ENCODE assay signal across 12 cellular contexts in the genomic region with DNA sequence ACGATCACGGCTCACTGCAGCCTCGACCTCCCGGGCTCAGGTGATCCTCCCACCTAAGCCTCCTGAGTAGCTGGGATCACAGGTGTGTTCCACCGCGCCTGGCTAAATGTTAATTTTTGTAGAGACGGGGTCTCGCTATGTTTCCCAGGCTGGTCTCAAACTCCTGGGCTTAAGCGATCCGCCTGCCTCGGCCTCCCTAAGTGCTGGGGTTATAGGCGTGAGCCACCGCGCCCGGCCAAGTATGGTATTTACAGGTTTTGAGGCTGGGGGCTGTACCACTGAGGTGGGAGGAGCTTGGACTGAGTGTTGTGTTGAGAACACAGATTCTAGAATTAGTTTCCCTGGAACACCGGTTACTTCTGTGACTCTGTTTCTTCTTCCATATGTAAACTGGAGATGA. TPM values are rescaled to one million over a fixed set of nuclear protein-coding genes. Genes with fewer than 3 reads are reported as not detected.
DNase-seq lines count a peak whose midpoint lies in the region; TF ChIP-seq lines count a peak whose summit lies in the region.
"Had no signal": no experiment of that assay in that cellular context is flagged by ENCODE, and none has a peak within 500 bp of the region (broad histone marks: within the 10 kb centered on the region; RNA-seq: fewer than 3 reads in every experiment).

No MANE protein-coding gene starts in this region.

- H3K4me3 Mint-ChIP-seq in activated CD4-positive, alpha-beta T cell treated with anti-CD3 and anti-CD28 coated beads, Interleukin-2, amount 10 ng/mL, durations not matched to agents 7 days and 5 days, result peak overlapping the region; percentile 45
- no peak overlapping the region for H3K4me3 Mint-ChIP-seq in dendritic cell treated with granulocyte-macrophage colony-stimulating factor and Interleukin-4, amounts not matched to agents 40 ng/mL and 50 ng/mL, for 4 days
- H3K4me3 Mint-ChIP-seq in osteocyte (ENCODE audit: unreplicated experiment), result peak overlapping the region; percentile 52

- no peak for DNase-seq in activated CD4-positive, alpha-beta T cell treated with anti-CD3 and anti-CD28 coated beads, Interleukin-2, amount 10 ng/mL, durations not matched to agents 7 days and 5 days
- no peak for DNase-seq in activated CD4-positive, alpha-beta T cell treated with anti-CD3 and anti-CD28 coated beads, Interleukin-2, amount 50 U/mL, for 48 hours
- no peak for DNase-seq in Karpas-422
- no peak for DNase-seq in osteocyte (ENCODE audit: extremely low spot score, unreplicated experiment)
- DNase-seq in GM13976 (ENCODE audit: low spot score), result no peak
- DNase-seq in SK-N-SH, result no peak
- DNase-seq in DMS153 treated with DMSO at 0.1 percent for 48 hours (lab: John Stamatoyannopoulos, UW; ENCODE audit: unreplicated experiment), result no peak
- DNase-seq: gastrocnemius medialis, NCI-H187 treated with DMSO at 0.1 percent for 48 hours had no signal

- peak overlapping the region; percentile 65 for H3K4me2 ChIP-seq in Karpas-422 (ENCODE audit: low read depth, low read length, poor library complexity, severe bottlenecking)
- H3K4me2 ChIP-seq in SK-N-SH, result no peak overlapping the region

- WGBS in SK-N-SH (ENCODE audit: low lambda C conversion rate), result 90% methylated on average over 15 of the region's 16 CpGs

- no peaks in the 10 kb centered on the region for H3K9me3 Mint-ChIP-seq in activated CD4-positive, alpha-beta T cell treated with anti-CD3 and anti-CD28 coated beads, Interleukin-2, amount 10 ng/mL, durations not matched to agents 7 days and 5 days
- H3K9me3 Mint-ChIP-seq in dendritic cell treated with granulocyte-macrophage colony-stimulating factor and Interleukin-4, amounts not matched to agents 40 ng/mL and 50 ng/mL, for 4 days, result no peaks in the 10 kb centered on the region
- H3K9me3 Mint-ChIP-seq in osteocyte (ENCODE audit: unreplicated experiment), result no peaks in the 10 kb centered on the region

- H3K9ac ChIP-seq in Karpas-422 (ENCODE audit: low read length), result peak overlapping the region; percentile 50
- H3K9ac ChIP-seq in SK-N-SH, result no peak overlapping the region

- peaks cover 8% of the 10 kb centered on the region for H3F3A ChIP-seq in SK-N-SH (replicated peaks; ENCODE audit: insufficient read depth)

- POLR2A ChIA-PET in activated CD4-positive, alpha-beta T cell treated with anti-CD3 and anti-CD28 coated beads, Interleukin-2, amount 10 ng/mL, durations not matched to agents 7 days and 5 days (lab: Charles Lee), result no interaction called here
- POLR2A ChIA-PET in SK-N-SH (lab: Yijun Ruan, JAX), result no interaction called here

- H3K4me1 Mint-ChIP-seq in activated CD4-positive, alpha-beta T cell treated with anti-CD3 and anti-CD28 coated beads, Interleukin-2, amount 10 ng/mL, durations not matched to agents 7 days and 5 days, result peaks cover 43% of the 10 kb centered on the region
- H3K4me1 Mint-ChIP-seq in dendritic cell treated with granulocyte-macrophage colony-stimulating factor and Interleukin-4, amounts not matched to agents 40 ng/mL and 50 ng/mL, for 4 days (ENCODE audit: low read depth), result peaks cover 79% of the 10 kb centered on the region
- peaks cover 24% of the 10 kb centered on the region for H3K4me1 Mint-ChIP-seq in osteocyte (ENCODE audit: unreplicated experiment)

- H3K36me3 ChIP-seq in Karpas-422 (ENCODE audit: insufficient read depth, low read length) (0 out of 2 replicates have a peak, but pooled peaks cover 3% of the 10 kb centered on the region), SK-N-SH (replicated peaks in 1 of 2; ENCODE audit: control insufficient read depth in 1 of 2, insufficient read depth in 2 of 2, low read length in 1 of 2) (no peaks in the 10 kb centered on the region)
- H3K36me3 ChIP-seq: colonic mucosa, gastrocnemius medialis, thoracic aorta had no signal

- no peak for TF ChIP-seq CTCF in osteocyte (IDR thresholded peaks at IDR 0.05)
- TF ChIP-seq CTCF in GM13976 (IDR thresholded peaks at IDR 0.05; ENCODE audit: borderline replicate concordance, control extremely low read depth, extremely low read depth, insufficient read depth, missing control alignments), result no peak
- no peak for TF ChIP-seq CTCF in SK-N-SH (IDR thresholded peaks at IDR 0.05)

- TF ChIP-seq EP300 in SK-N-SH (IDR thresholded peaks at IDR 0.05; ENCODE audit: borderline replicate concordance in 1 of 2, low read depth in 1 of 2, low read length in 1 of 2), result no peak

- no peak overlapping the region for H3K27ac Mint-ChIP-seq in activated CD4-positive, alpha-beta T cell treated with anti-CD3 and anti-CD28 coated beads, Interleukin-2, amount 10 ng/mL, durations not matched to agents 7 days and 5 days
- H3K27ac Mint-ChIP-seq in dendritic cell treated with granulocyte-macrophage colony-stimulating factor and Interleukin-4, amounts not matched to agents 40 ng/mL and 50 ng/mL, for 4 days, result peak overlapping the region; percentile 71
- H3K27ac Mint-ChIP-seq in osteocyte (ENCODE audit: unreplicated experiment), result no peak overlapping the region

- H3K27me3 ChIP-seq in Karpas-422 (ENCODE audit: low read length), result no peaks in the 10 kb centered on the region
- no peaks in the 10 kb centered on the region for H3K27me3 ChIP-seq in SK-N-SH (ENCODE audit: insufficient read depth)

- H3K27ac ChIP-seq in Karpas-422 (ENCODE audit: low read length) (no peak overlapping the region), SK-N-SH (ENCODE audit: low read depth in 2 of 2, low read length in 1 of 2) (no peak overlapping the region)
- H3K27ac ChIP-seq: colonic mucosa, thoracic aorta had no signal

- H3K27me3 Mint-ChIP-seq in activated CD4-positive, alpha-beta T cell treated with anti-CD3 and anti-CD28 coated beads, Interleukin-2, amount 10 ng/mL, durations not matched to agents 7 days and 5 days, result peaks cover 35% of the 10 kb centered on the region
- peaks cover 51% of the 10 kb centered on the region for H3K27me3 Mint-ChIP-seq in dendritic cell treated with granulocyte-macrophage colony-stimulating factor and Interleukin-4, amounts not matched to agents 40 ng/mL and 50 ng/mL, for 4 days
- peaks cover 26% of the 10 kb centered on the region for H3K27me3 Mint-ChIP-seq in osteocyte (ENCODE audit: unreplicated experiment)

- H3K4me1 ChIP-seq in Karpas-422 (ENCODE audit: low read length), result peaks cover 35% of the 10 kb centered on the region
- peaks cover 3 to 16% of the 10 kb centered on the region in 2 experiments; a peak in 2 of 4 replicates for H3K4me1 ChIP-seq in SK-N-SH (ENCODE audit: control insufficient read depth in 1 of 2, insufficient read depth in 2 of 2, low read depth in 1 of 2, low read length in 1 of 2)

- H4K20me1 ChIP-seq in Karpas-422 (ENCODE audit: insufficient read depth, low read depth, low read length) (0 out of 2 replicates have a peak, but pooled peaks cover 8% of the 10 kb centered on the region), SK-N-SH (ENCODE audit: insufficient read depth) (peaks cover 13% of the 10 kb centered on the region; the same call in 1 of the 2 replicates)

- H3K79me2 ChIP-seq in Karpas-422 (ENCODE audit: low read length), result no peaks in the 10 kb centered on the region
- no peaks in the 10 kb centered on the region for H3K79me2 ChIP-seq in SK-N-SH (ENCODE audit: insufficient read depth)

- peak overlapping the region; percentile 38; the same call in 1 of the 2 replicates for H3K4me3 ChIP-seq in Karpas-422 (ENCODE audit: low read length)
- H3K4me3 ChIP-seq in SK-N-SH (ENCODE audit: low read depth in 2 of 2, low read length in 1 of 2), result peak overlapping the region in 1 of 2 experiments; percentile 16; a peak in 1 of 4 replicates

- CTCF ChIA-PET in activated CD4-positive, alpha-beta T cell treated with anti-CD3 and anti-CD28 coated beads, Interleukin-2, amount 10 ng/mL, durations not matched to agents 7 days and 5 days (lab: Charles Lee), result interaction anchor here (0.5 to 4.6 kb wide), 5 partner anchors 12 to 144 kb away, joined by 3 to 34 read pairs (median 5); no protein-coding TSS in a partner anchor
- CTCF ChIA-PET in SK-N-SH (lab: Yijun Ruan, JAX), result interaction anchor here (1.1 to 7.8 kb wide), 4 partner anchors 8 to 70 kb away, joined by 3 to 97 read pairs (median 38); no protein-coding TSS in a partner anchor

- H3K9me2 ChIP-seq in Karpas-422 (replicated peaks; ENCODE audit: insufficient read depth, low read length) (no peaks in the 10 kb centered on the region), SK-N-SH (no peaks in the 10 kb centered on the region)

- H3K9me3 ChIP-seq in Karpas-422 (ENCODE audit: low read length) (no peaks in the 10 kb centered on the region), SK-N-SH (no peaks in the 10 kb centered on the region)
- H3K9me3 ChIP-seq: colonic mucosa, gastrocnemius medialis, thoracic aorta had no signal

- no peaks in the 10 kb centered on the region for H3K36me3 Mint-ChIP-seq in activated CD4-positive, alpha-beta T cell treated with anti-CD3 and anti-CD28 coated beads, Interleukin-2, amount 10 ng/mL, durations not matched to agents 7 days and 5 days (ENCODE audit: low read depth)
- H3K36me3 Mint-ChIP-seq in dendritic cell treated with granulocyte-macrophage colony-stimulating factor and Interleukin-4, amounts not matched to agents 40 ng/mL and 50 ng/mL, for 4 days (ENCODE audit: low read depth), result no peaks in the 10 kb centered on the region
- no peaks in the 10 kb centered on the region for H3K36me3 Mint-ChIP-seq in osteocyte (ENCODE audit: unreplicated experiment)

- intact Hi-C loops in dendritic cell treated with granulocyte-macrophage colony-stimulating factor and Interleukin-4, amounts not matched to agents 40 ng/mL and 50 ng/mL, for 4 days (cut with micrococcal nuclease), result loop anchor here (10.0 kb wide), 1 partner anchor 147 kb away; no protein-coding TSS in a partner anchor

- in situ Hi-C loops in GM13976 (cut with MboI; ENCODE audit: low sequenced_read_pairs, unreplicated experiment), result no loop called here

- TF ChIP-seq RAD21 in SK-N-SH (IDR thresholded peaks at IDR 0.05; ENCODE audit: low read length), result no peak

- H2AFZ ChIP-seq in Karpas-422 (ENCODE audit: low read length), result no peak overlapping the region
- H2AFZ ChIP-seq in SK-N-SH (ENCODE audit: low read depth), result no peak overlapping the region

RNA-seq across cellular contexts. Expression of gene PPM1N, which starts 0.5 kb away (rescaled TPM):
- 1 to 10 TPM in 1 of 2 experiments, under 1 TPM in 1; 0.82 to 1.1 TPM for total RNA-seq in activated CD4-positive, alpha-beta T cell treated with anti-CD3 and anti-CD28 coated beads, Interleukin-2, amount 10 ng/mL, durations not matched to agents 7 days and 5 days
- total RNA-seq in Karpas-422 (2014; rRNA removed; shearing (Covaris generic); ENCODE audit: low replicate concordance), result 0.71 and 8.0 TPM in 2 replicates
- 0.29 and 0.62 TPM in 2 replicates for total RNA-seq in osteocyte
- 10.3 and 10.9 TPM in 2 replicates for polyA plus RNA-seq in SK-N-SH (2012; rRNA removed)
- 6.8 and 8.2 TPM in 2 replicates for polyA plus RNA-seq in SK-N-SH (2012; cell fraction: cytosol; rRNA removed)
- 19.9 and 24.3 TPM in 2 replicates for polyA plus RNA-seq in SK-N-SH (2012; cell fraction: nucleus; rRNA removed)

RNA-seq across cellular contexts. Expression of gene RTN2, which starts 0.9 kb away (rescaled TPM):
- 1 to 10 TPM; 1.8 to 2.0 TPM for total RNA-seq in activated CD4-positive, alpha-beta T cell treated with anti-CD3 and anti-CD28 coated beads, Interleukin-2, amount 10 ng/mL, durations not matched to agents 7 days and 5 days
- 3.1 and 4.6 TPM in 2 replicates for total RNA-seq in Karpas-422 (2014; rRNA removed; shearing (Covaris generic); ENCODE audit: low replicate concordance)
- total RNA-seq in osteocyte, result 15.6 and 15.8 TPM in 2 replicates
- 6.8 and 7.0 TPM in 2 replicates for polyA plus RNA-seq in SK-N-SH (2012; rRNA removed)
- 4.3 and 6.8 TPM in 2 replicates for polyA plus RNA-seq in SK-N-SH (2012; cell fraction: cytosol; rRNA removed)
- polyA plus RNA-seq in SK-N-SH (2012; cell fraction: nucleus; rRNA removed), result 8.6 and 11.9 TPM in 2 replicates

RNA-seq across cellular contexts. Expression of gene VASP, which starts 9.5 kb away (rescaled TPM):
- 100 to 1,000 TPM; 143 to 157 TPM for total RNA-seq in activated CD4-positive, alpha-beta T cell treated with anti-CD3 and anti-CD28 coated beads, Interleukin-2, amount 10 ng/mL, durations not matched to agents 7 days and 5 days
- 77.9 and 97.9 TPM in 2 replicates for total RNA-seq in Karpas-422 (2014; rRNA removed; shearing (Covaris generic); ENCODE audit: low replicate concordance)
- 61.9 and 68.9 TPM in 2 replicates for total RNA-seq in osteocyte
- 31.6 and 37.8 TPM in 2 replicates for polyA plus RNA-seq in SK-N-SH (2012; rRNA removed)
- polyA plus RNA-seq in SK-N-SH (2012; cell fraction: cytosol; rRNA removed), result 26.2 and 30.0 TPM in 2 replicates
- polyA plus RNA-seq in SK-N-SH (2012; cell fraction: nucleus; rRNA removed), result 54.0 and 62.4 TPM in 2 replicates

RNA-seq across cellular contexts. Expression of gene FOSB, which starts 30.0 kb away (rescaled TPM):
- total RNA-seq in activated CD4-positive, alpha-beta T cell treated with anti-CD3 and anti-CD28 coated beads, Interleukin-2, amount 10 ng/mL, durations not matched to agents 7 days and 5 days, result 10 to 100 TPM; 36.0 to 43.9 TPM
- total RNA-seq in Karpas-422 (2014; rRNA removed; shearing (Covaris generic); ENCODE audit: low replicate concordance), result 2.5 and 4.0 TPM in 2 replicates
- 93.8 and 176 TPM in 2 replicates for total RNA-seq in osteocyte
- polyA plus RNA-seq in SK-N-SH (2012; rRNA removed), result 38.4 and 78.2 TPM in 2 replicates
- polyA plus RNA-seq in SK-N-SH (2012; cell fraction: cytosol; rRNA removed), result 19.6 and 23.8 TPM in 2 replicates
- 377 and 391 TPM in 2 replicates for polyA plus RNA-seq in SK-N-SH (2012; cell fraction: nucleus; rRNA removed)
